11 cellular contexts compared by ENCODE assay signal in the genomic region with DNA sequence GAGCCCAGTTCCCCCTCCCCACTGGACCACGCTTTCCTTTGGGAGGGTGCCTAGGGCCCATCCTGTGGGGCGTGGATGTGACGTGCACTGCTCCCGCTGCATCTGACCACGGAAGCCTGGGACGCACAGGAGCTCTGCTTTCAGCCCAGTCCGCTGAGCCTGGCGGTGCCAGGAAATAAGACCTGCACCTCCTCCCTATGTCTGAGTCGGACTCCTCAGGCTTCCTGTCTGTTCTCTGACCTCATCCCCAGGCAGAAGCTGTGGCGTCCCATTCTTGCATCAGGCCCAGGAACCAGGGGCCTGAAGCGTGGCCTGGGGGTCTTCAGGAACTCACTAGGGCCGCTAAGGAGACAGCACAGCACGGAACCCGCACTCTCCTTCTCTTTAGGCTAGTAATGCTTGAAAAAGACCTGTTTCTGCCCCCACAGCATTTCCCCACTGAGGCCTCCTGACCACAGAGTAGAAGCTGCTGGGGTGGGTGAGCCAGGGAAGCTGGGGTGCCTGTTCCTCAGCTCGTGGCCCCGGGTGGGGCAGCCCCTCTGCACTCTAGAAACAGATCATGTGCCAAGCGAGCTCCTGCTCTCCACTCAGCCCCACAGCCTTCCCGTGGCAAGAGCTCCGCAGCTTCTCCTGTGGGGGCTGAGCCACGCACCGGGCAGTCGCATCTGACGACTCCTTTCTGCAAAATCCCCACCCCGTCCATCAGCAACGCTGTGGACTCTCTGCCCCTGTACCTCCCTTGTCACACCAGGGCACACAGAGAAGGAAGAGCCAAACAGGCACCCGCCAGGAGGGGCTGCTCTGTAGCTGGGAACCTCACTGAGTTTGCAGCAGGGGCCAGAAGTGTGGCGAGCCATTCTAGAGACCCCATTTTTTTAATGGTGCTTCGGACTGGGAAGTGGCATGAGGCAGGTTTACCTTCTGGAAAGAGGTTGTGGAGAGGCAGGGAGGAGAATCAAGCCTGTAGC.
DNase-seq lines count a peak whose midpoint lies in the region; ATAC-seq, FAIRE-seq and TF ChIP-seq lines count a peak whose summit lies in the region.
"Had no signal": no experiment of that assay in that cellular context is flagged by ENCODE, and none has a peak within 500 bp of the region (broad histone marks: within the 10 kb centered on the region; RNA-seq: fewer than 3 reads in every experiment).

No MANE protein-coding gene starts in this region.

- H3K4me3 Mint-ChIP-seq in effector memory CD8-positive, alpha-beta T cell = no peak overlapping the region

- no peaks in the 10 kb centered on the region for H3K4me1 ChIP-seq in HEK293 (ENCODE audit: control insufficient read depth, insufficient read depth, low read length)

- TF ChIP-seq CTCF in HEK293 (tag by site-specific recombination; IDR thresholded peaks at IDR 0.05) (no peak), D721Med (IDR thresholded peaks at IDR 0.05; ENCODE audit: insufficient read depth, missing control alignments) (no peak)

- CTCF ChIA-PET in HEK293 (lab: Yijun Ruan, JAX) = interaction anchor here (0.7 to 1.4 kb wide), 5 partner anchors 37 to 182 kb away, joined by 3 to 5 read pairs (median 4); no protein-coding TSS in a partner anchor

- peaks cover 40 to 67% of the 10 kb centered on the region in 2 donors for H3K27me3 Mint-ChIP-seq in effector memory CD8-positive, alpha-beta T cell

- H3K9me3 ChIP-seq in HEK293 (ENCODE audit: control insufficient read depth, insufficient read depth, low read depth, low read length) = no peaks in the 10 kb centered on the region

- H3K4me1 Mint-ChIP-seq in effector memory CD8-positive, alpha-beta T cell (ENCODE audit: low read depth in 2 of 2) = peaks cover 0 to 2% of the 10 kb centered on the region in 2 donors

- DNase-seq in AG08395 (ENCODE audit: low spot score) (peak; percentile 45), kidney glomerular epithelial cell (lab: John Stamatoyannopoulos, UW) (peak; percentile 19), NCI-H345 (lab: John Stamatoyannopoulos, UW) (no peak), D721Med (ENCODE audit: insufficient read length, low spot score) (no peak)
- peak; percentile 73 for DNase-seq in activated CD8-positive, alpha-beta memory T cell treated with anti-CD3 and anti-CD28 coated beads, Interleukin-2, amount 50 U/mL, for 48 hours
- DNase-seq in effector memory CD8-positive, alpha-beta T cell = no peak
- DNase-seq: effector memory CD4-positive, alpha-beta T cell had no signal

- POLR2A ChIA-PET in HEK293 (lab: Yijun Ruan, JAX) = no interaction called here

- ATAC-seq in effector memory CD8-positive, alpha-beta T cell (replicated peaks) = no peak
- no peak for ATAC-seq in GM21515 (IDR thresholded peaks at IDR 0.05; ENCODE audit: unreplicated experiment)
- ATAC-seq: GM12878 had no signal

- H3K27ac ChIP-seq in HEK293 (ENCODE audit: extremely low read depth, low read depth, low read length) = no peak overlapping the region

- no peak overlapping the region for H3K4me3 ChIP-seq in HEK293 (ENCODE audit: low read depth, low read length)
- H3K4me3 ChIP-seq: GM12878, skin epidermis had no signal

- H3K27ac Mint-ChIP-seq in effector memory CD8-positive, alpha-beta T cell = peak overlapping the region in 1 of 2 donors; percentile 69

- no peak for FAIRE-seq in D721Med (lab: Jason Lieb, UNC)
- FAIRE-seq: GM12878 had no signal

- no peaks in the 10 kb centered on the region for H3K36me3 ChIP-seq in HEK293 (ENCODE audit: control insufficient read depth in 2 of 2, insufficient read depth in 1 of 2, low read length in 2 of 2)

- H3K9me3 Mint-ChIP-seq in effector memory CD8-positive, alpha-beta T cell = no peaks in the 10 kb centered on the region

- H3K36me3 Mint-ChIP-seq in effector memory CD8-positive, alpha-beta T cell (ENCODE audit: insufficient read depth) = no peaks in the 10 kb centered on the region

TF ChIP-seq in HEK293, 187 proteins besides CTCF, POLR2A, EP300 and RAD21:
- TF ChIP-seq ZNF341 (tag by site-specific recombination; IDR thresholded peaks at IDR 0.05; ENCODE audit: low read depth) (no peak), ZNF121 (tag by site-specific recombination; IDR thresholded peaks at IDR 0.05) (no peak), ZBTB49 (tag by site-specific recombination; IDR thresholded peaks at IDR 0.05; ENCODE audit: low read depth) (no peak), OSR2 (tag by site-specific recombination; IDR thresholded peaks at IDR 0.05) (peak; percentile 30; the same call in 1 of the 2 replicates), ZFP3 (tag by site-specific recombination; IDR thresholded peaks at IDR 0.05; ENCODE audit: low read depth) (no peak), ZNF157 (tag by site-specific recombination; IDR thresholded peaks at IDR 0.05) (no peak), ZNF335 (tag by site-specific recombination; conservative IDR thresholded peaks at IDR 0.05) (0 out of 2 replicates have a peak, but pooled peaks have one; percentile 25), ZNF366 (tag by site-specific recombination; conservative IDR thresholded peaks at IDR 0.05) (no peak), ZNF843 (tag by site-specific recombination; IDR thresholded peaks at IDR 0.05) (no peak), ZXDB (tag by site-specific recombination; IDR thresholded peaks at IDR 0.05) (no peak), ZSCAN30 (tag by site-specific recombination; IDR thresholded peaks at IDR 0.05) (no peak), ZNF510 (tag by site-specific recombination; IDR thresholded peaks at IDR 0.05; ENCODE audit: insufficient replicate concordance) (no peak)
- TF ChIP-seq, protein P1, sequence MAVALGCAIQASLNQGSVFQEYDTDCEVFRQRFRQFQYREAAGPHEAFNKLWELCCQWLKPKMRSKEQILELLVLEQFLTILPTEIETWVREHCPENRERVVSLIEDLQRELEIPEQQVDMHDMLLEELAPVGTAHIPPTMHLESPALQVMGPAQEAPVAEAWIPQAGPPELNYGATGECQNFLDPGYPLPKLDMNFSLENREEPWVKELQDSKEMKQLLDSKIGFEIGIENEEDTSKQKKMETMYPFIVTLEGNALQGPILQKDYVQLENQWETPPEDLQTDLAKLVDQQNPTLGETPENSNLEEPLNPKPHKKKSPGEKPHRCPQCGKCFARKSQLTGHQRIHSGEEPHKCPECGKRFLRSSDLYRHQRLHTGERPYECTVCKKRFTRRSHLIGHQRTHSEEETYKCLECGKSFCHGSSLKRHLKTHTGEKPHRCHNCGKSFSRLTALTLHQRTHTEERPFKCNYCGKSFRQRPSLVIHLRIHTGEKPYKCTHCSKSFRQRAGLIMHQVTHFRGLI (tag by site-specific recombination; IDR thresholded peaks at IDR 0.05) = no peak

Comparison
In these comparisons a context has a peak if more than half of its experiments do, and no peak if none do; other contexts are left out.
1. DNase-seq: peak in AG08395 (single experiment), activated CD8-positive, alpha-beta memory T cell treated with anti-CD3 and anti-CD28 coated beads, Interleukin-2, amount 50 U/mL, for 48 hours (single experiment) and kidney glomerular epithelial cell (single experiment); none in effector memory CD8-positive, alpha-beta T cell (0 of 3), NCI-H345 (single experiment) and D721Med (single experiment).